In genomic region chr14:23864856-23865255, GRCh38 we compare ENCODE assay signal across 18 cellular contexts.
"Had no signal": no experiment of that assay in that cellular context is flagged by ENCODE, and none has a peak within 500 bp of the region (broad histone marks: within the 10 kb centered on the region; RNA-seq: fewer than 3 reads in every experiment).

No MANE protein-coding gene starts in this region.

- H3K4me1 ChIP-seq: left lung, prostate gland, upper lobe of right lung had no signal

- ATAC-seq: activated CD8-positive, alpha-beta T cell treated with anti-CD3 and anti-CD28 coated beads for 36 hours; stimulated activated naive B cell treated with anti-CD40 and anti-IgM and Interleukin-4, amounts not matched to agents 10 μg/mL and 1 μg/mL and 100 μg/mL, for 72 hours; upper lobe of right lung had no signal

- H3K36me3 ChIP-seq: left lung, prostate gland, sigmoid colon, thoracic aorta, upper lobe of right lung had no signal

- DNase-seq: activated CD4-positive, alpha-beta T cell treated with anti-CD3 and anti-CD28 coated beads, Interleukin-2, amount 10 ng/mL, durations not matched to agents 24 days and 14 days; activated CD8-positive, alpha-beta T cell treated with anti-CD3 and anti-CD28 coated beads for 36 hours; activated naive CD4-positive, alpha-beta T cell treated with Interleukin-2 at 50 U/mL for 16 hours; activated naive CD8-positive, alpha-beta T cell treated with anti-CD3 and anti-CD28 coated beads, Interleukin-2, amount 10 ng/mL, durations not matched to agents 7 days and 5 days; activated T-cell treated with anti-CD3 and anti-CD28 coated beads, Interleukin-2, amount 50 U/mL, for 24 hours; amygdala; caudate nucleus; dorsolateral prefrontal cortex; endodermal cell; hypothalamus; left lung; naive B cell; sigmoid colon; stimulated activated naive B cell treated with anti-CD40 and anti-IgM and Interleukin-4, amounts not matched to agents 10 μg/mL and 1 μg/mL and 100 μg/mL, for 72 hours; upper lobe of right lung had no signal

- H3K27me3 ChIP-seq: sigmoid colon, upper lobe of right lung had no signal

- H3K4me3 ChIP-seq: dorsolateral prefrontal cortex, left lung, prostate gland, sigmoid colon, thoracic aorta, upper lobe of right lung had no signal

- H3K27ac ChIP-seq: dorsolateral prefrontal cortex, epithelial cell of prostate, left lung, prostate gland, sigmoid colon, thoracic aorta, upper lobe of right lung had no signal

- H3K9me3 ChIP-seq: left lung, prostate gland, sigmoid colon, thoracic aorta, upper lobe of right lung had no signal
